16 cellular contexts compared by ENCODE assay signal in the genomic region with DNA sequence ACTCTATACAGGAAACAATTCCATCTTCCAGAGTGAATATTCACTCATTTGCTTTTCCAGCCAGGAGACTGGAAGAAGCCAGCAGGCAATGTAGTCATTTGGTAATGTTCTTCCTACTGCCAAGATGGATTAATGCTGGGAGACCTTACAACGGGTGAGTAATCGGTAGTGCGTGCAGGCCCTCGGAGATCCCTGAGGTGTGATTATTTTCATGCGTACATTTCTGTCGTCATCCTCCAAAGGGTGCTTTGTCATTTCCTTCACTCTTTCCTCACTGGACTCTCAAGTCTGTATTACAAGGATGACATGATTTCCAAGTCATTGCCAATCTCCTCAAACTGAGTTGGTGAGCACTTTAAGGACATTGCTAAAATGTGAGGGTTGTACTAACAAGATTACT.
A peak's percentile ranks its signal among the peaks of the same experiment; 100 is the strongest.
DNase-seq lines count a peak whose midpoint lies in the region; ATAC-seq and TF ChIP-seq lines count a peak whose summit lies in the region.
"Had no signal": no experiment of that assay in that cellular context is flagged by ENCODE, and none has a peak within 500 bp of the region (broad histone marks: within the 10 kb centered on the region; RNA-seq: fewer than 3 reads in every experiment).

No MANE protein-coding gene starts in this region.

- H3K4me3 ChIP-seq in HFF-Myc (replicated peaks; ENCODE audit: low read depth, low read length) = no peak overlapping the region
- H3K4me3 ChIP-seq in astrocyte of the cerebellum (ENCODE audit: low read depth, low read length) = no peak overlapping the region
- no peak overlapping the region for H3K4me3 ChIP-seq in foreskin fibroblast (ENCODE audit: low read depth in 1 of 2, low read length in 2 of 2)
- no peak overlapping the region for H3K4me3 ChIP-seq in sigmoid colon
- H3K4me3 ChIP-seq: BLaER1, testis had no signal

- ATAC-seq in HG03159 (IDR thresholded peaks at IDR 0.05; ENCODE audit: unreplicated experiment) (no peak), HG02759 (IDR thresholded peaks at IDR 0.05; ENCODE audit: unreplicated experiment) (no peak)
- ATAC-seq: WTC11 had no signal

- no peak for TF ChIP-seq POLR2A in sigmoid colon (IDR thresholded peaks at IDR 0.05)

- no peaks in the 10 kb centered on the region for H3K27me3 ChIP-seq in sigmoid colon
- H3K27me3 ChIP-seq: BLaER1, testis had no signal

- no peaks in the 10 kb centered on the region for H3K9me3 ChIP-seq in sigmoid colon
- H3K9me3 ChIP-seq: testis had no signal

- no peaks in the 10 kb centered on the region for H3K36me3 ChIP-seq in sigmoid colon
- H3K36me3 ChIP-seq: BLaER1 had no signal

- TF ChIP-seq EP300 in sigmoid colon (IDR thresholded peaks at IDR 0.05) = no peak

- H3K27ac ChIP-seq in sigmoid colon = no peak overlapping the region
- no peak overlapping the region for H3K27ac ChIP-seq in caudate nucleus (ENCODE audit: low read depth, low read length)
- H3K27ac ChIP-seq: BLaER1, testis had no signal

- H3K4me1 ChIP-seq in sigmoid colon = peaks cover 0 to 30% (median 19%) of the 10 kb centered on the region in 4 donors

- 95 to 97% methylated on average over 6 of the region's 6 CpGs for WGBS in sigmoid colon, 2 donors

- intact Hi-C loops in sigmoid colon (cut with DNase I) = loop anchor here (10.0 kb wide), 1 partner anchor 217 kb away; no protein-coding TSS in a partner anchor

- no peak for TF ChIP-seq CTCF in HFF-Myc (IDR thresholded peaks at IDR 0.05; ENCODE audit: low read depth, low read length, missing control alignments)
- TF ChIP-seq CTCF in astrocyte of the cerebellum (IDR thresholded peaks at IDR 0.05; ENCODE audit: low read depth, low read length, missing control alignments) = no peak
- no peak for TF ChIP-seq CTCF in foreskin fibroblast (IDR thresholded peaks at IDR 0.05; ENCODE audit: low read depth, low read length)
- TF ChIP-seq CTCF in sigmoid colon (IDR thresholded peaks at IDR 0.05) = no peak

- DNase-seq in AG08395 (ENCODE audit: low spot score) (peak; percentile 80), HFF-Myc (ENCODE audit: extremely low read depth, low read depth) (peak; percentile 66), astrocyte of the cerebellum (ENCODE audit: low read depth) (peak; percentile 47), foreskin fibroblast (peak; percentile 78 to 89), sigmoid colon (no peak), caudate nucleus (lab: John Stamatoyannopoulos, UW) (no peak)
- DNase-seq: activated naive CD4-positive, alpha-beta T cell treated with Interleukin-2 at 50 U/mL for 16 hours; DND-41; erythroblast; mesendoderm; nucleus accumbens; testis had no signal

- in situ Hi-C loops in astrocyte of the cerebellum (cut with HindIII; ENCODE audit: low sequenced_read_pairs) = no loop called here

Comparison
In these comparisons a context has a peak if more than half of its experiments do, and no peak if none do; other contexts are left out.
1. DNase-seq: peak in AG08395 (single experiment), HFF-Myc (single experiment), astrocyte of the cerebellum (single experiment) and foreskin fibroblast (2 of 2); none in sigmoid colon (single experiment) and caudate nucleus (0 of 61).